ENCODE assay signal across 17 cellular contexts in the genomic region with DNA sequence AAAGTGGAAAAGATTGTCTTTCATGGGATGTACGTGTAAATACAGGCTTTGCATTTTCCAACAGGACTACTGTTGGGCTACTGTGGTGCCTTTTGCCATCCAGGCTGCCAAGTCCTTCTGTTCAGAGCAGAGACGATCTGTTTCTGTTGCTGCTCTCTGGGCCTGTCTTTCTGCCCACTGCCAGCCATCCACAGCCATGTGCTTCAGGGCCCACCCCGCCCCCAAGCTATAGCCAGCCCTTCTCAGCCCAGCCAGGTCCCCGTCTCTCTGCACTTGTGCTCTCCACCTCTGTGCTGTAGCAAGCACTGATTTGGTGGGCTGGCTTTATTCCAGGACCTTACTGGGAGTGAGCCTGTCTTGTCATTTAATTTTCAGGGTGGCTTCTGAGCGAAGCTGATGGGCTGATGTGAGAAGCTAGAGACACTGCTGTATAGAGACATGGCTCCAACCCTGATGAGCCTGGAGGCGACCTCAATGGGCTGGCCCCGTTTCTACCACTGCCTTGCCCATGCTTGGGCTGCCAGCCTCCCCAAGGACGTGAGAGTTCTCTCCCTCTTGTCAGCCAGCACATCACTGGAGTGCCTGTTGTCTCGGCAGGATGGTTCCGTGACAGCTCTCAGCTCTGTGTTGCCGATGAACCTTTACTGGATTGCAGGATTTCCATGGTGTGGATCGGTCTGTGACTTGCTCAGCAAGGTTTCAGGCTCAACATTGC.
DNase-seq lines count a peak whose midpoint lies in the region; ATAC-seq and TF ChIP-seq lines count a peak whose summit lies in the region.
"Had no signal": no experiment of that assay in that cellular context is flagged by ENCODE, and none has a peak within 500 bp of the region (broad histone marks: within the 10 kb centered on the region; RNA-seq: fewer than 3 reads in every experiment).

No MANE protein-coding gene starts in this region.

- peak overlapping the region; percentile 65 for H4K8ac ChIP-seq in neuronal stem cell (ENCODE audit: low read depth, low read length)

- H2BK5ac ChIP-seq in neuronal stem cell (ENCODE audit: low read length), result no peak overlapping the region

- H3K4me1 ChIP-seq in right atrium auricular region (peaks cover 0 to 7% of the 10 kb centered on the region in 2 donors), endodermal cell (ENCODE audit: control insufficient read depth, insufficient read depth, low read length) (no peaks in the 10 kb centered on the region), neuronal stem cell (ENCODE audit: control insufficient read depth in 2 of 2, insufficient read depth in 1 of 2, low read depth in 1 of 2, low read length in 2 of 2) (peaks cover 3 to 4% of the 10 kb centered on the region in 2 donors)

- peaks cover 4% of the 10 kb centered on the region for H3K4me1 Mint-ChIP-seq in endodermal cell
- H3K4me1 Mint-ChIP-seq in activated CD4-positive, alpha-beta T cell treated with anti-CD3 and anti-CD28 coated beads, Interleukin-2, amount 10 ng/mL, durations not matched to agents 24 days and 14 days, result no peaks in the 10 kb centered on the region
- no peaks in the 10 kb centered on the region for H3K4me1 Mint-ChIP-seq in progenitor cell of endocrine pancreas (ENCODE audit: low read depth)

- H3K27ac Mint-ChIP-seq in endodermal cell (no peak overlapping the region), progenitor cell of endocrine pancreas (no peak overlapping the region)
- no peak overlapping the region for H3K27ac Mint-ChIP-seq in activated CD4-positive, alpha-beta T cell treated with anti-CD3 and anti-CD28 coated beads, Interleukin-2, amount 10 ng/mL, durations not matched to agents 24 days and 14 days
- H3K27ac Mint-ChIP-seq: CD14-positive monocyte had no signal

- no peaks in the 10 kb centered on the region for H3K79me1 ChIP-seq in neuronal stem cell (ENCODE audit: low read depth, low read length)

- TF ChIP-seq CTCF in right atrium auricular region (IDR thresholded peaks at IDR 0.05), result no peak
- no peak for TF ChIP-seq CTCF in endodermal cell (conservative IDR thresholded peaks at IDR 0.05)
- no peak for TF ChIP-seq CTCF in progenitor cell of endocrine pancreas (IDR thresholded peaks at IDR 0.05; ENCODE audit: unreplicated experiment)

- H3K4me3 ChIP-seq in right atrium auricular region (no peak overlapping the region), endodermal cell (ENCODE audit: low read length) (no peak overlapping the region), neuronal stem cell (ENCODE audit: low read length in 2 of 2) (no peak overlapping the region)
- H3K4me3 ChIP-seq: GM12878 had no signal

- H3K27me3 Mint-ChIP-seq in endodermal cell (ENCODE audit: insufficient read depth), result no peaks in the 10 kb centered on the region
- no peaks in the 10 kb centered on the region for H3K27me3 Mint-ChIP-seq in activated CD4-positive, alpha-beta T cell treated with anti-CD3 and anti-CD28 coated beads, Interleukin-2, amount 10 ng/mL, durations not matched to agents 24 days and 14 days
- no peaks in the 10 kb centered on the region for H3K27me3 Mint-ChIP-seq in progenitor cell of endocrine pancreas

- no peak overlapping the region for H4K91ac ChIP-seq in neuronal stem cell (ENCODE audit: low read depth, low read length, poor library complexity)

- H3K36me3 ChIP-seq in right atrium auricular region (no peaks in the 10 kb centered on the region), endodermal cell (ENCODE audit: control insufficient read depth, insufficient read depth, low read length) (no peaks in the 10 kb centered on the region), neuronal stem cell (replicated peaks in 1 of 2; ENCODE audit: control insufficient read depth in 2 of 2, insufficient read depth in 2 of 2, low read length in 2 of 2) (peaks cover 0 to 2% of the 10 kb centered on the region in 2 donors)

- intact Hi-C loops in Right ventricle myocardium inferior (cut with DNase I), result no loop called here
- intact Hi-C loops in activated CD4-positive, alpha-beta T cell treated with anti-CD3 and anti-CD28 coated beads, Interleukin-2, amount 10 ng/mL, durations not matched to agents 24 days and 14 days (cut with micrococcal nuclease), result no loop called here

- no peaks in the 10 kb centered on the region for H3K9me3 ChIP-seq in right atrium auricular region
- H3K9me3 ChIP-seq in endodermal cell (ENCODE audit: control insufficient read depth, low read length), result no peaks in the 10 kb centered on the region
- H3K9me3 ChIP-seq in neuronal stem cell (replicated peaks in 1 of 2; ENCODE audit: control insufficient read depth in 2 of 2, insufficient read depth in 1 of 2, low read depth in 1 of 2, low read length in 2 of 2), result no peaks in the 10 kb centered on the region

- ATAC-seq in Right ventricle myocardium inferior, result peak; percentile 71
- ATAC-seq: GM12878, Panc1 had no signal

- H3K27ac ChIP-seq in right atrium auricular region (peak overlapping the region in 1 of 2 donors; percentile 63), endodermal cell (ENCODE audit: low read depth, low read length) (no peak overlapping the region), neuronal stem cell (replicated peaks; ENCODE audit: low read length) (no peak overlapping the region)

- peak overlapping the region; percentile 23 for H3K4ac ChIP-seq in neuronal stem cell (ENCODE audit: low read length)

- H3K36me3 Mint-ChIP-seq in endodermal cell (ENCODE audit: low read depth) (peaks cover 8% of the 10 kb centered on the region), progenitor cell of endocrine pancreas (ENCODE audit: insufficient read depth) (peaks cover 1% of the 10 kb centered on the region)
- H3K36me3 Mint-ChIP-seq in activated CD4-positive, alpha-beta T cell treated with anti-CD3 and anti-CD28 coated beads, Interleukin-2, amount 10 ng/mL, durations not matched to agents 24 days and 14 days (ENCODE audit: low read depth), result peaks cover 3% of the 10 kb centered on the region

- H3K9me3 Mint-ChIP-seq in endodermal cell, result no peaks in the 10 kb centered on the region
- H3K9me3 Mint-ChIP-seq in activated CD4-positive, alpha-beta T cell treated with anti-CD3 and anti-CD28 coated beads, Interleukin-2, amount 10 ng/mL, durations not matched to agents 24 days and 14 days, result no peaks in the 10 kb centered on the region
- no peaks in the 10 kb centered on the region for H3K9me3 Mint-ChIP-seq in progenitor cell of endocrine pancreas (ENCODE audit: low read depth)
- H3K9me3 Mint-ChIP-seq: CD14-positive monocyte had no signal

- peak overlapping the region; percentile 71 for H3K14ac ChIP-seq in neuronal stem cell (ENCODE audit: low read length)

- H2BK12ac ChIP-seq in neuronal stem cell (ENCODE audit: low read length), result no peak overlapping the region

- no peaks in the 10 kb centered on the region for H3K27me3 ChIP-seq in right atrium auricular region
- H3K27me3 ChIP-seq in endodermal cell (ENCODE audit: control insufficient read depth, insufficient read depth, low read length, poor library complexity, severe bottlenecking), result no peaks in the 10 kb centered on the region
- no peaks in the 10 kb centered on the region for H3K27me3 ChIP-seq in neuronal stem cell (ENCODE audit: control insufficient read depth in 3 of 3, insufficient read depth in 3 of 3, low read depth in 1 of 3, low read length in 3 of 3)

- H3K4me3 Mint-ChIP-seq in endodermal cell, result no peak overlapping the region
- H3K4me3 Mint-ChIP-seq in activated CD4-positive, alpha-beta T cell treated with anti-CD3 and anti-CD28 coated beads, Interleukin-2, amount 10 ng/mL, durations not matched to agents 24 days and 14 days, result no peak overlapping the region
- no peak overlapping the region for H3K4me3 Mint-ChIP-seq in progenitor cell of endocrine pancreas (ENCODE audit: low read depth)
- H3K4me3 Mint-ChIP-seq: CD14-positive monocyte had no signal

- H2AK5ac ChIP-seq in neuronal stem cell (ENCODE audit: low read depth, low read length), result no peak overlapping the region

- no peak overlapping the region for H3K9ac ChIP-seq in endodermal cell (ENCODE audit: extremely low read depth, low read length, poor library complexity, severe bottlenecking)
- peak overlapping the region; percentile 30 for H3K9ac ChIP-seq in neuronal stem cell (ENCODE audit: low read depth, low read length, poor library complexity)

- H3K4me2 ChIP-seq in neuronal stem cell (ENCODE audit: insufficient read depth, low read length, poor library complexity, severe bottlenecking), result no peak overlapping the region

- DNase-seq in Right ventricle myocardium inferior (ENCODE audit: missing footprints) (no peak), right atrium auricular region (ENCODE audit: low spot score) (no peak), endodermal cell (peak; percentile 38), neuronal stem cell (ENCODE audit: low spot score) (no peak), NCI-H1930 (lab: John Stamatoyannopoulos, UW) (no peak), RKO (ENCODE audit: low spot score) (no peak), progenitor cell of endocrine pancreas (ENCODE audit: low spot score, unreplicated experiment) (no peak)
- no peak for DNase-seq in activated CD4-positive, alpha-beta T cell treated with anti-CD3 and anti-CD28 coated beads, Interleukin-2, amount 10 ng/mL, durations not matched to agents 24 days and 14 days
- DNase-seq: KBM-7, NCI-H1092, NCI-H1694, NCI-H446 treated with DMSO at 0.1 percent for 48 hours, NCI-H748 treated with DMSO at 0.1 percent for 48 hours, SHP77 treated with DMSO at 0.1 percent for 48 hours had no signal

- H2BK15ac ChIP-seq in neuronal stem cell (ENCODE audit: low read length), result no peak overlapping the region

- no peak overlapping the region for H2AFZ ChIP-seq in neuronal stem cell (ENCODE audit: low read length)

- H3K18ac ChIP-seq in neuronal stem cell (ENCODE audit: low read length), result peak overlapping the region; percentile 17

- WGBS in endodermal cell (ENCODE audit: insufficient coverage in 1 of 2, insufficient read length in 1 of 2), 2 experiments, result 89 to 95% methylated on average over 9 to 12 of the region's 12 CpGs
- WGBS in neuronal stem cell (ENCODE audit: extremely low coverage in 2 of 2, insufficient read length in 2 of 2, insufficient replicate concordance in 1 of 2), 2 donors, result no CpG with 5 or more reads among the region's 12 CpGs

- H2BK120ac ChIP-seq in neuronal stem cell (ENCODE audit: low read depth, low read length), result peak overlapping the region; percentile 31

- no peak overlapping the region for H3K23ac ChIP-seq in neuronal stem cell (ENCODE audit: low read depth, low read length, poor library complexity)
